In the genomic region with DNA sequence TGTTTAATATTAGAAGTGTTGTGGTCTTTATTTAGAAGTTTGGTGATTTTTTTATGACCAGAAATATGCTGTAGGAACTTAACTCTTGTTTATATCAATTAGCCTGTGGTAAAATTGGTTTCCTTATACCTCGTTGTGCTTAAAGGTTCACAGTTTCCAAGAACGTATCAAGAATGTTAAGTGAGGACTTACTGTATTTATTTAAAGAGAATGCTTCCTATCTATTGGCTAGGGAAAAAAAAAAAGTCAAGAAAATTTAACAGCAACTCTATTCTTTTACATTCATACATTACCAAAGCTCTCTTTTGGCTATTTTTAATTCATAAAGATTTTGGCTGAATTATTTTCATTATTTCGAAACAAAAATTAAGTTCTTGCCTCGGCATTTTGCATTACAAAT, we compare ENCODE assay signal across 1 cellular context.
TF ChIP-seq lines count a peak whose summit lies in the region.

No MANE protein-coding gene starts in this region.

TF ChIP-seq in WTC11, 78 proteins besides CTCF, POLR2A, EP300 and RAD21:
- TF ChIP-seq, protein P1, sequence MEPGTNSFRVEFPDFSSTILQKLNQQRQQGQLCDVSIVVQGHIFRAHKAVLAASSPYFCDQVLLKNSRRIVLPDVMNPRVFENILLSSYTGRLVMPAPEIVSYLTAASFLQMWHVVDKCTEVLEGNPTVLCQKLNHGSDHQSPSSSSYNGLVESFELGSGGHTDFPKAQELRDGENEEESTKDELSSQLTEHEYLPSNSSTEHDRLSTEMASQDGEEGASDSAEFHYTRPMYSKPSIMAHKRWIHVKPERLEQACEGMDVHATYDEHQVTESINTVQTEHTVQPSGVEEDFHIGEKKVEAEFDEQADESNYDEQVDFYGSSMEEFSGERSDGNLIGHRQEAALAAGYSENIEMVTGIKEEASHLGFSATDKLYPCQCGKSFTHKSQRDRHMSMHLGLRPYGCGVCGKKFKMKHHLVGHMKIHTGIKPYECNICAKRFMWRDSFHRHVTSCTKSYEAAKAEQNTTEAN (CRISPR knock-in tag; IDR thresholded peaks at IDR 0.05): no peak
- TF ChIP-seq SOX15 (CRISPR knock-in tag; IDR thresholded peaks at IDR 0.05) (no peak), ZNF138 (CRISPR knock-in tag; conservative IDR thresholded peaks at IDR 0.05) (no peak), ZNF263 (CRISPR knock-in tag; IDR thresholded peaks at IDR 0.05; ENCODE audit: low read depth) (no peak), TEAD1 (CRISPR knock-in tag; IDR thresholded peaks at IDR 0.05) (no peak), SMAD4 (CRISPR knock-in tag; IDR thresholded peaks at IDR 0.05) (no peak)
- TF ChIP-seq, protein P2, sequence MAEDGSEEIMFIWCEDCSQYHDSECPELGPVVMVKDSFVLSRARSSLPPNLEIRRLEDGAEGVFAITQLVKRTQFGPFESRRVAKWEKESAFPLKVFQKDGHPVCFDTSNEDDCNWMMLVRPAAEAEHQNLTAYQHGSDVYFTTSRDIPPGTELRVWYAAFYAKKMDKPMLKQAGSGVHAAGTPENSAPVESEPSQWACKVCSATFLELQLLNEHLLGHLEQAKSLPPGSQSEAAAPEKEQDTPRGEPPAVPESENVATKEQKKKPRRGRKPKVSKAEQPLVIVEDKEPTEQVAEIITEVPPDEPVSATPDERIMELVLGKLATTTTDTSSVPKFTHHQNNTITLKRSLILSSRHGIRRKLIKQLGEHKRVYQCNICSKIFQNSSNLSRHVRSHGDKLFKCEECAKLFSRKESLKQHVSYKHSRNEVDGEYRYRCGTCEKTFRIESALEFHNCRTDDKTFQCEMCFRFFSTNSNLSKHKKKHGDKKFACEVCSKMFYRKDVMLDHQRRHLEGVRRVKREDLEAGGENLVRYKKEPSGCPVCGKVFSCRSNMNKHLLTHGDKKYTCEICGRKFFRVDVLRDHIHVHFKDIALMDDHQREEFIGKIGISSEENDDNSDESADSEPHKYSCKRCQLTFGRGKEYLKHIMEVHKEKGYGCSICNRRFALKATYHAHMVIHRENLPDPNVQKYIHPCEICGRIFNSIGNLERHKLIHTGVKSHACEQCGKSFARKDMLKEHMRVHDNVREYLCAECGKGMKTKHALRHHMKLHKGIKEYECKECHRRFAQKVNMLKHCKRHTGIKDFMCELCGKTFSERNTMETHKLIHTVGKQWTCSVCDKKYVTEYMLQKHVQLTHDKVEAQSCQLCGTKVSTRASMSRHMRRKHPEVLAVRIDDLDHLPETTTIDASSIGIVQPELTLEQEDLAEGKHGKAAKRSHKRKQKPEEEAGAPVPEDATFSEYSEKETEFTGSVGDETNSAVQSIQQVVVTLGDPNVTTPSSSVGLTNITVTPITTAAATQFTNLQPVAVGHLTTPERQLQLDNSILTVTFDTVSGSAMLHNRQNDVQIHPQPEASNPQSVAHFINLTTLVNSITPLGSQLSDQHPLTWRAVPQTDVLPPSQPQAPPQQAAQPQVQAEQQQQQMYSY (CRISPR knock-in tag; IDR thresholded peaks at IDR 0.05): no peak
- TF ChIP-seq, protein P3, sequence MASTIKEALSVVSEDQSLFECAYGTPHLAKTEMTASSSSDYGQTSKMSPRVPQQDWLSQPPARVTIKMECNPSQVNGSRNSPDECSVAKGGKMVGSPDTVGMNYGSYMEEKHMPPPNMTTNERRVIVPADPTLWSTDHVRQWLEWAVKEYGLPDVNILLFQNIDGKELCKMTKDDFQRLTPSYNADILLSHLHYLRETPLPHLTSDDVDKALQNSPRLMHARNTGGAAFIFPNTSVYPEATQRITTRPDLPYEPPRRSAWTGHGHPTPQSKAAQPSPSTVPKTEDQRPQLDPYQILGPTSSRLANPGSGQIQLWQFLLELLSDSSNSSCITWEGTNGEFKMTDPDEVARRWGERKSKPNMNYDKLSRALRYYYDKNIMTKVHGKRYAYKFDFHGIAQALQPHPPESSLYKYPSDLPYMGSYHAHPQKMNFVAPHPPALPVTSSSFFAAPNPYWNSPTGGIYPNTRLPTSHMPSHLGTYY (CRISPR knock-in tag; IDR thresholded peaks at IDR 0.05): no peak
